Comparison of ENCODE assay signal across 8 cellular contexts in the genomic region with DNA sequence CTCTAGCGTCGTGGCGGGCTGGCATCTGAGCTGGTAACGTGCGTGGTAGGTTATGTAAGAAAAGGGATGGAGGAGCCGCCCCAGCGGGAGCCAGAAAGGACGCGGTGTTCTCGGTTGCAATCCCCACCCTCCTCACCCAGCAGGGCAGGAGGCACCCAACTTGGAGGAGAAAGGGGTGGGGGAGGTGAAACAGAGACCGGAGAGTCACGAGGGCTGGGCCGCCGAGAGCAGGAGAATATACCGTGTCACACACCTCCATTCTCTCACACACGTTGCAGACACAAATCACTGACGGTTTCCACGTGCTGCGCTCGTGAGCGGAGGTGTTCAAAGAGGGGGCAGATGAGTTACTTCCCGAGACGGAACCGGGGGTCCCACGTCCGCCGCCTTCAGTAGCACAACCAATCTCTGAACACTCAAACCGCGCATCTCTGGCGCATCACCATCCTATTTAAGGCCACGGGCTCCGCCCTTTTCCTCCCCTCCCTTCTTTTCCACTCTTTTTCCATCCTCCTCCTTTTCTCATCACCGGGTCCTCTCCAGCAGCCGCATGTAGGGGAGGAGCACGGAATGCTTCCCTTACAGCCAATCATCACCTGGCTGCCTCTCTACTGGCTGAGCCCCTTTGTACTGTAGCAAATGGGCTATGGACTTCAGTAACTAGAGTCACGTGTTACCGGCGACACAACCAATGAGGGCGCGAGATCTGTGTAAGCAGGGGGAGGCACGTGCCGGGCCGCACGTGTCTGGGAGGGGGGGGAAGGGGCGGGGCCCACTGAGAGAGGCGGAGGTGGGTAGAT. TPM values are rescaled to one million over a fixed set of nuclear protein-coding genes. Genes with fewer than 3 reads are reported as not detected.
DNase-seq lines count a peak whose midpoint lies in the region; ATAC-seq, FAIRE-seq and TF ChIP-seq lines count a peak whose summit lies in the region.

A gene with protein sequence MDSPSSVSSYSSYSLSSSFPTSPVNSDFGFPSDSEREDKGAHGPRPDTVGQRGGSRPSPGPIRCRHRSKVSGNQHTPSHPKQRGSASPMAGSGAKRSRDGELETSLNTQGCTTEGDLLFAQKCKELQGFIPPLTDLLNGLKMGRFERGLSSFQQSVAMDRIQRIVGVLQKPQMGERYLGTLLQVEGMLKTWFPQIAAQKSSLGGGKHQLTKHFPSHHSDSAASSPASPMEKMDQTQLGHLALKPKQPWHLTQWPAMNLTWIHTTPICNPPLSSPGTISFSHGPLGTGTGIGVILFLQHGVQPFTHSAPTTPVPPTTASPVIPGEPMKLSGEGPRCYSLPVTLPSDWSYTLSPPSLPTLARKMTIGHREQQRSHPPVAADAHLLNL (plus strand): TSS at position 797 of the 800 bp plus-strand sequence. CDS start 714 bp downstream, outside the sequence.

- FAIRE-seq in keratinocyte (lab: Jason Lieb, UNC): peak; percentile 93

- no peaks in the 10 kb centered on the region for H4K20me1 ChIP-seq in keratinocyte (ENCODE audit: control insufficient read depth, extremely low read depth, insufficient read depth, low read length)

- H3K4me2 ChIP-seq in keratinocyte (ENCODE audit: control insufficient read depth, extremely low read depth, insufficient read depth, low read depth, low read length): peak within 1 kb of the TSS; percentile 93

- TF ChIP-seq CTCF in choroid plexus epithelial cell (conservative IDR thresholded peaks at IDR 0.05; ENCODE audit: low read depth, low read length) (no peak), keratinocyte (optimal IDR thresholded peaks at IDR 0.05 in 1 of 3, IDR thresholded peaks at IDR 0.05 in 1 of 3, conservative IDR thresholded peaks at IDR 0.05 in 1 of 3; ENCODE audit: extremely low read depth in 1 of 3, insufficient read depth in 2 of 3, low read length in 3 of 3) (no peak), spleen (IDR thresholded peaks at IDR 0.05 in 8 of 11, conservative IDR thresholded peaks at IDR 0.05 in 3 of 11) (no peak)

- no peak for TF ChIP-seq POLR2A in spleen (IDR thresholded peaks at IDR 0.05)

- peak within 1 kb of the TSS; percentile 96 for H2AFZ ChIP-seq in keratinocyte (ENCODE audit: control insufficient read depth, low read length)

- H3K4me1 ChIP-seq in keratinocyte (ENCODE audit: control insufficient read depth, extremely low read depth, insufficient read depth, low read length) (peaks cover 18% of the 10 kb centered on the region), spleen (peaks cover 4 to 30% (median 24%) of the 10 kb centered on the region in 6 donors)

- 1 to 2% (median 2%) methylated on average over 46 of the region's 46 CpGs for WGBS in spleen, 5 donors

- ATAC-seq in HG02852 (IDR thresholded peaks at IDR 0.05; ENCODE audit: unreplicated experiment) (peak; percentile 78), HG02973 (IDR thresholded peaks at IDR 0.05; ENCODE audit: unreplicated experiment) (no peak)

- DNase-seq in DMS79 (lab: John Stamatoyannopoulos, UW): peak; percentile 99
- DNase-seq in NCI-H2227 (lab: John Stamatoyannopoulos, UW; ENCODE audit: unreplicated experiment): peak; percentile 98
- peak; percentile 86 for DNase-seq in activated CD4-positive, alpha-beta T cell treated with anti-CD3 and anti-CD28 coated beads for 48 hours
- peak; percentile 99 for DNase-seq in choroid plexus epithelial cell (ENCODE audit: low read depth)
- DNase-seq in keratinocyte (ENCODE audit: low read depth, low spot score): peak; percentile 98
- peak; percentile 93 for DNase-seq in spleen

- dilution Hi-C loops in keratinocyte (cut with MboI; ENCODE audit: extremely low pct_ligation_motif_present, low sequenced_read_pairs): no loop called here

- H3K27ac ChIP-seq in keratinocyte (ENCODE audit: control insufficient read depth, insufficient read depth, low read length) (peak within 1 kb of the TSS; percentile 91), spleen (peak within 1 kb of the TSS; percentile 41 to 77 (median 70))

- no peaks in the 10 kb centered on the region for H3K27me3 ChIP-seq in keratinocyte (ENCODE audit: control insufficient read depth, extremely low read depth, insufficient read depth, low read length)
- peaks cover 0 to 12% (median 0%) of the 10 kb centered on the region in 7 donors for H3K27me3 ChIP-seq in spleen (replicated peaks in 1 of 7)

- H3K9me1 ChIP-seq in keratinocyte (ENCODE audit: control insufficient read depth, extremely low read depth, insufficient read depth, low read length): no peaks in the 10 kb centered on the region

- peak within 1 kb of the TSS; percentile 90 for H3K9ac ChIP-seq in keratinocyte (ENCODE audit: control insufficient read depth, extremely low read depth, insufficient read depth, low read length)

- H3K36me3 ChIP-seq in keratinocyte (ENCODE audit: control insufficient read depth in 2 of 2, extremely low read depth in 1 of 2, insufficient read depth in 2 of 2, low read length in 2 of 2): peaks cover 6 to 11% of the 10 kb centered on the region in 2 experiments
- H3K36me3 ChIP-seq in spleen: peaks cover 0 to 17% (median 0%) of the 10 kb centered on the region in 6 donors

- H3K9me3 ChIP-seq in keratinocyte (ENCODE audit: control insufficient read depth, low read depth, low read length) (no peaks in the 10 kb centered on the region), spleen (no peaks in the 10 kb centered on the region)

- intact Hi-C loops in spleen (cut with DNase I; ENCODE audit: low total_unique reads): no loop called here

- H3K4me3 ChIP-seq in choroid plexus epithelial cell (ENCODE audit: low read depth, low read length): peak within 1 kb of the TSS; percentile 63
- peak within 1 kb of the TSS; percentile 42 to 79 (median 72) for H3K4me3 ChIP-seq in keratinocyte (ENCODE audit: control insufficient read depth in 2 of 3, extremely low read depth in 1 of 3, insufficient read depth in 2 of 3, low read depth in 1 of 3, low read length in 3 of 3)
- peak within 1 kb of the TSS; percentile 32 to 77 (median 54) for H3K4me3 ChIP-seq in spleen

- H3K79me2 ChIP-seq in keratinocyte (ENCODE audit: control insufficient read depth, insufficient read depth, low read length): no peaks in the 10 kb centered on the region

RNA-seq across cellular contexts. Expression of the gene that starts here (rescaled TPM):
- polyA plus RNA-seq in keratinocyte (14.5 to 15.6 TPM (median 15.0 TPM) in 3 replicates), spleen (1 to 10 TPM in 2 of 3 donors, under 1 TPM in 1; 0.83 to 1.5 (median 1.3) TPM)
- 27.9 TPM for polyA plus RNA-seq in keratinocyte (2011; ENCODE audit: low read depth)
- 8.9 and 10.7 TPM in 2 replicates for polyA plus RNA-seq in keratinocyte (2011; cell fraction: cytosol; rRNA removed)
- 26.5 and 29.7 TPM in 2 replicates for polyA plus RNA-seq in keratinocyte (2011; cell fraction: nucleus; rRNA removed)
- 7.3 and 35.5 TPM in 2 replicates for polyA plus RNA-seq in keratinocyte (2012; ENCODE audit: low replicate concordance)
- polyA minus RNA-seq in keratinocyte: 11.9 to 18.1 TPM (median 16.5 TPM) in 3 replicates
- polyA minus RNA-seq in keratinocyte (2011; cell fraction: cytosol; rRNA and poly(A)+ RNA removed): 5.2 TPM
- polyA minus RNA-seq in keratinocyte (2011; cell fraction: nucleus; rRNA and poly(A)+ RNA removed): 4.9 and 6.9 TPM in 2 replicates
- 1 to 10 TPM in 5 of 7 donors, under 1 TPM in 1, not detected in 1; 0.97 to 3.9 (median 2.9) TPM for total RNA-seq in spleen
